ENCODE assay signal across 9 cellular contexts in genomic region chr6:75210885-75211739, GRCh38. TPM values are rescaled to one million over a fixed set of nuclear protein-coding genes. Genes with fewer than 3 reads are reported as not detected.
DNase-seq lines count a peak whose midpoint lies in the region; ATAC-seq and TF ChIP-seq lines count a peak whose summit lies in the region.
"Had no signal": no experiment of that assay in that cellular context is flagged by ENCODE, and none has a peak within 500 bp of the region (broad histone marks: within the 10 kb centered on the region; RNA-seq: fewer than 3 reads in every experiment).

No MANE protein-coding gene starts in this region.

- no TSS peak for BruUV-seq in Calu3 (replicated peaks; lab: Mats Ljungman, UMichigan)

- no peaks in the 10 kb centered on the region for H3K36me3 ChIP-seq in adipocyte (ENCODE audit: control insufficient read depth, insufficient read depth, low read length, severe bottlenecking)

- H3K9ac ChIP-seq in adipocyte (ENCODE audit: low read length), result peak overlapping the region; percentile 66

- H3K9me3 Mint-ChIP-seq in Calu3 (ENCODE audit: low read depth, unreplicated experiment) (no peaks in the 10 kb centered on the region), HFFc6 (no peaks in the 10 kb centered on the region), immature natural killer cell (no peaks in the 10 kb centered on the region)

- ATAC-seq in GM18873 (IDR thresholded peaks at IDR 0.05; ENCODE audit: low FRiP score, unreplicated experiment), result no peak

- peak; percentile 65 for TF ChIP-seq CTCF in Calu3 (IDR thresholded peaks at IDR 0.05; ENCODE audit: unreplicated experiment)
- TF ChIP-seq CTCF in HFFc6 (IDR thresholded peaks at IDR 0.05), result peak; percentile 95

- CTCF ChIA-PET in Calu3 (lab: Charles Lee), result interaction anchor here (0.6 to 1.5 kb wide), 3 partner anchors 294 to 1532 kb away, joined by 3 to 4 read pairs (median 4); no protein-coding TSS in a partner anchor

- H3K27ac Mint-ChIP-seq in Calu3 (ENCODE audit: unreplicated experiment) (no peak overlapping the region), HFFc6 (no peak overlapping the region), immature natural killer cell (no peak overlapping the region)

- H3K4me1 Mint-ChIP-seq in Calu3 (ENCODE audit: low read depth, unreplicated experiment), result peaks cover 26% of the 10 kb centered on the region
- peaks cover 45% of the 10 kb centered on the region for H3K4me1 Mint-ChIP-seq in HFFc6 (ENCODE audit: low read depth)
- peaks cover 27 to 28% of the 10 kb centered on the region in 2 donors for H3K4me1 Mint-ChIP-seq in immature natural killer cell

- H3K4me3 Mint-ChIP-seq in Calu3 (ENCODE audit: low read depth, unreplicated experiment) (no peak overlapping the region), HFFc6 (no peak overlapping the region), immature natural killer cell (no peak overlapping the region)

- H3K9me3 ChIP-seq in adipocyte (ENCODE audit: control insufficient read depth, low read length), result no peaks in the 10 kb centered on the region

- H3K36me3 Mint-ChIP-seq in Calu3 (ENCODE audit: insufficient read depth, unreplicated experiment) (peaks cover 1% of the 10 kb centered on the region), HFFc6 (ENCODE audit: low read depth) (no peaks in the 10 kb centered on the region), immature natural killer cell (no peaks in the 10 kb centered on the region)

- peak overlapping the region; percentile 24 for H3K4me3 ChIP-seq in adipocyte (ENCODE audit: low read length)

- peaks cover 28% of the 10 kb centered on the region for H3K27me3 Mint-ChIP-seq in Calu3 (ENCODE audit: unreplicated experiment)
- H3K27me3 Mint-ChIP-seq in HFFc6 (ENCODE audit: insufficient read depth), result peaks cover 5% of the 10 kb centered on the region; the same call in 1 of the 2 replicates
- peaks cover 25 to 33% (median 26%) of the 10 kb centered on the region in 3 donors for H3K27me3 Mint-ChIP-seq in immature natural killer cell (ENCODE audit: low read depth in 3 of 3)

- intact Hi-C loops in Calu3 (cut with micrococcal nuclease; ENCODE audit: unreplicated experiment), result loop anchor here (1.0 kb wide), 1 partner anchor 1472 kb away; no protein-coding TSS in a partner anchor

- peaks cover 51% of the 10 kb centered on the region for H3K4me1 ChIP-seq in adipocyte (ENCODE audit: control insufficient read depth, insufficient read depth, low read length)

- no peaks in the 10 kb centered on the region for H3K27me3 ChIP-seq in adipocyte (replicated peaks; ENCODE audit: control insufficient read depth, insufficient read depth, low read length)

- DNase-seq in Calu3 (peak; percentile 55), HFFc6 (peak; percentile 67), NOMO-1 treated with DMSO at 0.1 percent for 48 hours (lab: John Stamatoyannopoulos, UW; ENCODE audit: unreplicated experiment) (peak; percentile 65), adipocyte (ENCODE audit: low read depth) (peak; percentile 95), immature natural killer cell (peak; percentile 33 to 57 (median 48)), AG08396 (ENCODE audit: low spot score) (no peak)
- DNase-seq in stimulated activated CD8-positive, alpha-beta memory T cell treated with anti-CD3 and anti-CD28 coated beads, Interleukin-4, amount 100 ng/mL, for 48 hours, result peak; percentile 62

RNA-seq across cellular contexts. Expression of gene COL12A1, which starts 5.3 kb away (rescaled TPM):
- total RNA-seq in Calu3 (2022), result 20.4 and 29.3 TPM in 2 replicates
- total RNA-seq in HFFc6 (2021; fragmentation: NEBNext Ultra II Directional; extraction: Animal tissue kit (Norgen Biotek cat#: 25700)), result 100 to 1,000 TPM; 205 to 304 (median 227) TPM
- polyA plus RNA-seq in immature natural killer cell, result not detected
- total RNA-seq: T-helper 2 cell treated with Interferon-gamma antibody and Interleukin-4, amounts not matched to agents 100 ng/mL and 5 ng/mL, for 36 hours had no signal

RNA-seq across cellular contexts. Expression of gene COX7A2, which starts 32.5 kb away (rescaled TPM):
- 441 and 459 TPM in 2 replicates for total RNA-seq in Calu3 (2022)
- 100 to 1,000 TPM; 473 to 536 (median 489) TPM for total RNA-seq in HFFc6 (2021; fragmentation: NEBNext Ultra II Directional; extraction: Animal tissue kit (Norgen Biotek cat#: 25700))
- polyA plus RNA-seq in immature natural killer cell, result 1,000 to 10,000 TPM in 1 of 3 donors, 100 to 1,000 TPM in 2; 732 to 1,349 (median 964) TPM
